ENCODE assay signal across 12 cellular contexts in genomic region chr2:219418155-219418569, GRCh38. TPM values are rescaled to one million over a fixed set of nuclear protein-coding genes. Genes with fewer than 3 reads are reported as not detected.
A peak's percentile ranks its signal among the peaks of the same experiment; 100 is the strongest.
DNase-seq lines count a peak whose midpoint lies in the region; ATAC-seq, FAIRE-seq and TF ChIP-seq lines count a peak whose summit lies in the region.
"Had no signal": no experiment of that assay in that cellular context is flagged by ENCODE, and none has a peak within 500 bp of the region (broad histone marks: within the 10 kb centered on the region; RNA-seq: fewer than 3 reads in every experiment).

Gene DES (plus strand): TSS chr2:219418377. CDS start chr2:219418463, 86 bp downstream.

- no peaks in the 10 kb centered on the region for H3K9me3 ChIP-seq in muscle layer of colon (ENCODE audit: low read length)
- no peaks in the 10 kb centered on the region for H3K9me3 ChIP-seq in thyroid gland

- TF ChIP-seq CTCF in glutamatergic neuron (IDR thresholded peaks at IDR 0.05; ENCODE audit: partially characterized antibody, unreplicated experiment) (no peak), thyroid gland (IDR thresholded peaks at IDR 0.05) (no peak)

- intact Hi-C loops in thyroid gland (cut with DNase I): no loop called here

- H3K4me1 ChIP-seq in muscle layer of colon (ENCODE audit: insufficient read depth, low read length): peaks cover 24% of the 10 kb centered on the region
- H3K4me1 ChIP-seq in thyroid gland: peaks cover 0 to 11% of the 10 kb centered on the region in 2 donors

- no peak for FAIRE-seq in frontal cortex (lab: Jason Lieb, UNC)
- FAIRE-seq: urothelium cell line had no signal

- 14 to 33% methylated on average over 3 to 17 of the region's 39 CpGs for WGBS in thyroid gland, 2 donors

- H3K36me3 Mint-ChIP-seq in T-cell (no peaks in the 10 kb centered on the region), glutamatergic neuron (ENCODE audit: unreplicated experiment) (no peaks in the 10 kb centered on the region)

- DNase-seq in T-cell (no peak), glutamatergic neuron (no peak), thyroid gland (no peak), caudate nucleus (lab: John Stamatoyannopoulos, UW) (no peak), frontal cortex (ENCODE audit: low spot score in 2 of 2) (no peak), NCI-H2227 (lab: John Stamatoyannopoulos, UW; ENCODE audit: unreplicated experiment) (no peak)
- no peak for DNase-seq in activated T-cell treated with anti-CD3 and anti-CD28 coated beads, Interleukin-2, amount 50 U/mL, for 48 hours
- DNase-seq: stimulated activated CD4-positive, alpha-beta T cell treated with anti-CD3 and anti-CD28 coated beads, Interleukin-1b, Interleukin-23, amount 100 ng/mL, for 48 hours had no signal

- H3K4me3 Mint-ChIP-seq in T-cell (peak within 1 kb of the TSS in 2 of 3 donors; percentile 17 to 21), glutamatergic neuron (ENCODE audit: unreplicated experiment) (peak within 1 kb of the TSS; percentile 34)

- TF ChIP-seq POLR2A in thyroid gland (IDR thresholded peaks at IDR 0.05): no peak

- peaks cover 35 to 46% of the 10 kb centered on the region in 2 donors for H3K27me3 Mint-ChIP-seq in T-cell
- peaks cover 3% of the 10 kb centered on the region for H3K27me3 Mint-ChIP-seq in glutamatergic neuron (ENCODE audit: unreplicated experiment)

- H3K27ac Mint-ChIP-seq in T-cell (no peak within 1 kb of the TSS), glutamatergic neuron (ENCODE audit: unreplicated experiment) (no peak within 1 kb of the TSS)

- CTCF ChIA-PET in T-cell (lab: Charles Lee): interaction anchor here in 1 of 2 donors (1.2 kb wide), 1 partner anchor 13 kb away, joined by 3 read pairs; no protein-coding TSS in a partner anchor

- no peak for ATAC-seq in T-cell (replicated peaks in 1 of 4)

- H3K36me3 ChIP-seq in muscle layer of colon (ENCODE audit: insufficient read depth, low read length) (peaks cover 37% of the 10 kb centered on the region), thyroid gland (no peaks in the 10 kb centered on the region)

- H3K27ac ChIP-seq in muscle layer of colon (ENCODE audit: low read depth, low read length) (peak within 1 kb of the TSS; percentile 96), thyroid gland (no peak within 1 kb of the TSS), caudate nucleus (ENCODE audit: low read depth, low read length) (no peak within 1 kb of the TSS)

- H3K27me3 ChIP-seq in muscle layer of colon (ENCODE audit: control insufficient read depth in 1 of 2, insufficient read depth in 2 of 2, low read length in 2 of 2) (peaks cover 0 to 15% of the 10 kb centered on the region in 2 donors), thyroid gland (peaks cover 9% of the 10 kb centered on the region)

- peak within 1 kb of the TSS; percentile 100 for H3K9ac ChIP-seq in muscle layer of colon (ENCODE audit: low read length)

- POLR2A ChIA-PET in T-cell (lab: Charles Lee): no interaction called here

- H3K4me3 ChIP-seq in muscle layer of colon (ENCODE audit: low read depth in 1 of 2, low read length in 2 of 2): peak within 1 kb of the TSS; percentile 90 to 97
- peak within 1 kb of the TSS in 1 of 3 donors; percentile 12 for H3K4me3 ChIP-seq in thyroid gland (replicated peaks in 1 of 3)

- H3K9me3 Mint-ChIP-seq in T-cell (no peaks in the 10 kb centered on the region), glutamatergic neuron (ENCODE audit: unreplicated experiment) (peaks cover 3% of the 10 kb centered on the region)

- H3K4me1 Mint-ChIP-seq in T-cell (peaks cover 0 to 5% (median 4%) of the 10 kb centered on the region in 3 donors), glutamatergic neuron (ENCODE audit: low read depth, unreplicated experiment) (no peaks in the 10 kb centered on the region)

RNA-seq across cellular contexts. Expression of gene DES, which starts in this region (rescaled TPM):
- total RNA-seq in T-cell (1 to 10 TPM in 2 of 5 donors, under 1 TPM in 1, not detected in 2; 0.98 to 1.3 (median 1.3) TPM), glutamatergic neuron (ENCODE audit: unreplicated experiment) (1.3 TPM), thyroid gland (10 to 100 TPM; 26.7 to 54.4 (median 28.7) TPM), frontal cortex (0.41 TPM)
- total RNA-seq: dermis microvascular lymphatic vessel endothelial cell; T-helper 1 cell treated with Interleukin-12 subunit alpha and Interleukin-12 subunit beta and Interleukin-4 antibody, amounts not matched to agents 30 ng/mL and 1 ng/mL, for 36 hours had no signal

Comparison
In these comparisons a context has a peak if more than half of its experiments do, and no peak if none do; other contexts are left out.
1. RNA of gene DES (total RNA-seq): 26.7 to 54.4 TPM in thyroid gland; 1.3 TPM in glutamatergic neuron (single experiment), 0.98 to 1.3 TPM in T-cell and 0.41 TPM in frontal cortex (single experiment); every median in the first group is over 10 times any median in the second.